In genomic region chr5:69170969-69171368, GRCh38 we compare ENCODE assay signal across 20 cellular contexts. TPM values are rescaled to one million over a fixed set of nuclear protein-coding genes. Genes with fewer than 3 reads are reported as not detected.
DNase-seq lines count a peak whose midpoint lies in the region; ATAC-seq and TF ChIP-seq lines count a peak whose summit lies in the region.
"Had no signal": no experiment of that assay in that cellular context is flagged by ENCODE, and none has a peak within 500 bp of the region (broad histone marks: within the 10 kb centered on the region; RNA-seq: fewer than 3 reads in every experiment).

No MANE protein-coding gene starts in this region.

- no peaks in the 10 kb centered on the region for H3K9me3 Mint-ChIP-seq in activated CD4-positive, alpha-beta T cell treated with anti-CD3 and anti-CD28 coated beads, Interleukin-2, amount 10 ng/mL, durations not matched to agents 7 days and 5 days
- H3K9me3 Mint-ChIP-seq in HFFc6: no peaks in the 10 kb centered on the region; the same call in 1 of the 2 replicates
- H3K9me3 Mint-ChIP-seq in neural progenitor cell: peaks cover 2% of the 10 kb centered on the region

- CTCF ChIA-PET in activated CD4-positive, alpha-beta T cell treated with anti-CD3 and anti-CD28 coated beads, Interleukin-2, amount 10 ng/mL, durations not matched to agents 7 days and 5 days (lab: Charles Lee): interaction anchor here (1.5 to 2.4 kb wide), 2 partner anchors 9 to 10 kb away, joined by 5 to 9 read pairs; no protein-coding TSS in a partner anchor

- H3K4me1 ChIP-seq in neural progenitor cell: peaks cover 21% of the 10 kb centered on the region

- H3K4me3 ChIP-seq in SK-N-MC: peak overlapping the region; percentile 27; the same call in 1 of the 2 replicates
- H3K4me3 ChIP-seq in neural progenitor cell: peak overlapping the region; percentile 1
- H3K4me3 ChIP-seq: HAP-1, MG63, Peyer's patch, SJCRH30 had no signal

- H3K79me2 ChIP-seq in neural progenitor cell (ENCODE audit: low read depth): peaks cover 71% of the 10 kb centered on the region

- peaks cover 52% of the 10 kb centered on the region for H3K4me1 Mint-ChIP-seq in activated CD4-positive, alpha-beta T cell treated with anti-CD3 and anti-CD28 coated beads, Interleukin-2, amount 10 ng/mL, durations not matched to agents 7 days and 5 days
- H3K4me1 Mint-ChIP-seq in HFFc6 (ENCODE audit: low read depth) (peaks cover 58% of the 10 kb centered on the region), neural progenitor cell (peaks cover 36% of the 10 kb centered on the region)

- H3F3A ChIP-seq in neural progenitor cell (ENCODE audit: low read depth): peaks cover 69% of the 10 kb centered on the region

- H3K9me3 ChIP-seq in SK-N-MC (ENCODE audit: low read depth, low read length): no peaks in the 10 kb centered on the region
- H3K9me3 ChIP-seq in neural progenitor cell (ENCODE audit: low read depth): no peaks in the 10 kb centered on the region
- H3K9me3 ChIP-seq: HAP-1, MG63, Peyer's patch, SJCRH30 had no signal

- peak overlapping the region; percentile 41 for H3K9ac ChIP-seq in SK-N-MC (ENCODE audit: insufficient read length)
- no peak overlapping the region for H3K9ac ChIP-seq in neural progenitor cell

- H3K27ac Mint-ChIP-seq in activated CD4-positive, alpha-beta T cell treated with anti-CD3 and anti-CD28 coated beads, Interleukin-2, amount 10 ng/mL, durations not matched to agents 7 days and 5 days: peak overlapping the region; percentile 36
- H3K27ac Mint-ChIP-seq in HFFc6: no peak overlapping the region; the same call in 1 of the 2 replicates
- H3K27ac Mint-ChIP-seq in neural progenitor cell: no peak overlapping the region

- H3K27me3 Mint-ChIP-seq in activated CD4-positive, alpha-beta T cell treated with anti-CD3 and anti-CD28 coated beads, Interleukin-2, amount 10 ng/mL, durations not matched to agents 7 days and 5 days: no peaks in the 10 kb centered on the region
- H3K27me3 Mint-ChIP-seq in HFFc6 (ENCODE audit: insufficient read depth) (peaks cover 2% of the 10 kb centered on the region; the same call in 1 of the 2 replicates), neural progenitor cell (ENCODE audit: insufficient read depth, low read depth) (peaks cover 6% of the 10 kb centered on the region)

- no peaks in the 10 kb centered on the region for H3K27me3 ChIP-seq in neural progenitor cell
- H3K27me3 ChIP-seq: MG63, Peyer's patch, SJCRH30 had no signal

- DNase-seq in activated CD4-positive, alpha-beta T cell treated with anti-CD3 and anti-CD28 coated beads, Interleukin-2, amount 10 ng/mL, durations not matched to agents 7 days and 5 days: no peak
- no peak for DNase-seq in activated CD4-positive, alpha-beta T cell treated with anti-CD3 and anti-CD28 coated beads for 4 hours
- DNase-seq in HFFc6: no peak
- no peak for DNase-seq in SK-N-MC (ENCODE audit: low read depth, low spot score)
- DNase-seq in neural progenitor cell (ENCODE audit: low spot score): no peak
- DNase-seq in MV-4-11 (lab: John Stamatoyannopoulos, UW): no peak
- DNase-seq: Kasumi-1, MG63, NCI-H1092, NCI-H1436, NCI-H1930, NCI-H2227 treated with DMSO at 0.1 percent for 48 hours, NCI-H510A, Peyer's patch, SJCRH30, T-helper 1 cell had no signal

- H3K36me3 ChIP-seq in SK-N-MC (ENCODE audit: insufficient read depth, low read length) (peaks cover 82% of the 10 kb centered on the region), neural progenitor cell (peaks cover 35% of the 10 kb centered on the region)

- ATAC-seq in GM21529 (IDR thresholded peaks at IDR 0.05; ENCODE audit: unreplicated experiment) (no peak), HG03571 (IDR thresholded peaks at IDR 0.05; ENCODE audit: unreplicated experiment) (no peak)

- POLR2A ChIA-PET in activated CD4-positive, alpha-beta T cell treated with anti-CD3 and anti-CD28 coated beads, Interleukin-2, amount 10 ng/mL, durations not matched to agents 7 days and 5 days (lab: Charles Lee): no interaction called here

- no peak for TF ChIP-seq CTCF in HFFc6 (IDR thresholded peaks at IDR 0.05)
- TF ChIP-seq CTCF in neural progenitor cell (IDR thresholded peaks at IDR 0.05): no peak

- H4K20me1 ChIP-seq in neural progenitor cell (ENCODE audit: low read depth): peaks cover 58% of the 10 kb centered on the region

- H3K4me2 ChIP-seq in neural progenitor cell: peak overlapping the region; percentile 89

- H3K36me3 Mint-ChIP-seq in activated CD4-positive, alpha-beta T cell treated with anti-CD3 and anti-CD28 coated beads, Interleukin-2, amount 10 ng/mL, durations not matched to agents 7 days and 5 days (ENCODE audit: low read depth): peaks cover 72% of the 10 kb centered on the region
- H3K36me3 Mint-ChIP-seq in HFFc6 (ENCODE audit: low read depth) (peaks cover 50% of the 10 kb centered on the region), neural progenitor cell (peaks cover 49% of the 10 kb centered on the region)

- H3K4me3 Mint-ChIP-seq in activated CD4-positive, alpha-beta T cell treated with anti-CD3 and anti-CD28 coated beads, Interleukin-2, amount 10 ng/mL, durations not matched to agents 7 days and 5 days: no peak overlapping the region
- H3K4me3 Mint-ChIP-seq in HFFc6 (peak overlapping the region; percentile 4; the same call in 1 of the 2 replicates), neural progenitor cell (no peak overlapping the region)

- peak overlapping the region; percentile 39 for H3K27ac ChIP-seq in SK-N-MC
- no peak overlapping the region for H3K27ac ChIP-seq in neural progenitor cell
- H3K27ac ChIP-seq: 22Rv1, Peyer's patch, SJCRH30 had no signal

- no peak overlapping the region for H2AFZ ChIP-seq in neural progenitor cell (replicated peaks)

RNA-seq across cellular contexts. Expression of gene CCNB1, which starts 4.0 kb away (rescaled TPM):
- total RNA-seq in activated CD4-positive, alpha-beta T cell treated with anti-CD3 and anti-CD28 coated beads, Interleukin-2, amount 10 ng/mL, durations not matched to agents 7 days and 5 days: 100 to 1,000 TPM; 175 to 182 TPM
- 100 to 1,000 TPM in 5 of 6 experiments, 10 to 100 TPM in 1; 89.8 to 199 (median 169) TPM for total RNA-seq in HFFc6 (2021; fragmentation: NEBNext Ultra II Directional; extraction: Animal tissue kit (Norgen Biotek cat#: 25700))
- 317 and 408 TPM in 2 replicates for total RNA-seq in neural progenitor cell (ENCODE audit: low replicate concordance)

RNA-seq across cellular contexts. Expression of gene CENPH, which starts 18.4 kb away (rescaled TPM):
- 10 to 100 TPM; 40.0 to 42.6 TPM for total RNA-seq in activated CD4-positive, alpha-beta T cell treated with anti-CD3 and anti-CD28 coated beads, Interleukin-2, amount 10 ng/mL, durations not matched to agents 7 days and 5 days
- total RNA-seq in HFFc6 (2021; fragmentation: NEBNext Ultra II Directional; extraction: Animal tissue kit (Norgen Biotek cat#: 25700)): 10 to 100 TPM; 10.7 to 21.0 (median 20.1) TPM
- 160 and 303 TPM in 2 replicates for total RNA-seq in neural progenitor cell (ENCODE audit: low replicate concordance)
